In the genomic region with DNA sequence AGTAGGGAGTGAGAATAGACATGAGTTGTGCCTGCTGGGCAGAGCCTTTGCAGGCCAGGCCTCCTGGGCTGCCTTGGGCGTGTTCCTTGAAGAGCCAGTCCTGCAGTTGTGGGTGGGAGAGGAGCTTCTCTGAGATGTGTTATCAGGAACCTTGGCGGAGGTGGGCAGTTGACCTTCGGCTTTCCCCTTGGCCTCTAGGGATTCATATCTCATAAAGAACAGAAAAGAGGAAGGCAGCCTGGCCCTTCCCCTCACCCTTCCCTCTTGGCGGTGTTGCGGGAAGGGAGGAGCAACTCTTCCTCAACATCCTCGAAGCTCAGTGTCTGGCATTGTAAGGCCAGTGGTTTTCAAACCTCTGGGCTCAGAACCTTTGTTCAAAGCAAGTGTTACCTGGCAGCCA, we compare ENCODE assay signal across 1 cellular context.
TF ChIP-seq lines count a peak whose summit lies in the region.

No MANE protein-coding gene starts in this region.

TF ChIP-seq in WTC11, 78 proteins besides CTCF, POLR2A, EP300 and RAD21 (continued from another document):
- TF ChIP-seq, protein P1, sequence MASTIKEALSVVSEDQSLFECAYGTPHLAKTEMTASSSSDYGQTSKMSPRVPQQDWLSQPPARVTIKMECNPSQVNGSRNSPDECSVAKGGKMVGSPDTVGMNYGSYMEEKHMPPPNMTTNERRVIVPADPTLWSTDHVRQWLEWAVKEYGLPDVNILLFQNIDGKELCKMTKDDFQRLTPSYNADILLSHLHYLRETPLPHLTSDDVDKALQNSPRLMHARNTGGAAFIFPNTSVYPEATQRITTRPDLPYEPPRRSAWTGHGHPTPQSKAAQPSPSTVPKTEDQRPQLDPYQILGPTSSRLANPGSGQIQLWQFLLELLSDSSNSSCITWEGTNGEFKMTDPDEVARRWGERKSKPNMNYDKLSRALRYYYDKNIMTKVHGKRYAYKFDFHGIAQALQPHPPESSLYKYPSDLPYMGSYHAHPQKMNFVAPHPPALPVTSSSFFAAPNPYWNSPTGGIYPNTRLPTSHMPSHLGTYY (CRISPR knock-in tag; IDR thresholded peaks at IDR 0.05), result no peak
- TF ChIP-seq GTF2I (CRISPR knock-in tag; conservative IDR thresholded peaks at IDR 0.05) (no peak), ZNF416 (CRISPR knock-in tag; IDR thresholded peaks at IDR 0.05) (no peak), EMX1 (CRISPR knock-in tag; IDR thresholded peaks at IDR 0.05) (no peak), KAT7 (CRISPR knock-in tag; IDR thresholded peaks at IDR 0.05; ENCODE audit: borderline replicate concordance) (no peak), NFYB (CRISPR knock-in tag; conservative IDR thresholded peaks at IDR 0.05; ENCODE audit: low read depth) (no peak), TEAD1 (CRISPR knock-in tag; IDR thresholded peaks at IDR 0.05) (no peak), CBFB (CRISPR knock-in tag; IDR thresholded peaks at IDR 0.05; ENCODE audit: low read depth) (no peak)
- TF ChIP-seq, protein P2, sequence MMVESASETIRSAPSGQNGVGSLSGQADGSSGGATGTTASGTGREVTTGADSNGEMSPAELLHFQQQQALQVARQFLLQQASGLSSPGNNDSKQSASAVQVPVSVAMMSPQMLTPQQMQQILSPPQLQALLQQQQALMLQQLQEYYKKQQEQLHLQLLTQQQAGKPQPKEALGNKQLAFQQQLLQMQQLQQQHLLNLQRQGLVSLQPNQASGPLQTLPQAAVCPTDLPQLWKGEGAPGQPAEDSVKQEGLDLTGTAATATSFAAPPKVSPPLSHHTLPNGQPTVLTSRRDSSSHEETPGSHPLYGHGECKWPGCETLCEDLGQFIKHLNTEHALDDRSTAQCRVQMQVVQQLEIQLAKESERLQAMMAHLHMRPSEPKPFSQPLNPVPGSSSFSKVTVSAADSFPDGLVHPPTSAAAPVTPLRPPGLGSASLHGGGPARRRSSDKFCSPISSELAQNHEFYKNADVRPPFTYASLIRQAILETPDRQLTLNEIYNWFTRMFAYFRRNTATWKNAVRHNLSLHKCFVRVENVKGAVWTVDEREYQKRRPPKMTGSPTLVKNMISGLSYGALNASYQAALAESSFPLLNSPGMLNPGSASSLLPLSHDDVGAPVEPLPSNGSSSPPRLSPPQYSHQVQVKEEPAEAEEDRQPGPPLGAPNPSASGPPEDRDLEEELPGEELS (CRISPR knock-in tag; IDR thresholded peaks at IDR 0.05), result no peak
- TF ChIP-seq, protein P3, sequence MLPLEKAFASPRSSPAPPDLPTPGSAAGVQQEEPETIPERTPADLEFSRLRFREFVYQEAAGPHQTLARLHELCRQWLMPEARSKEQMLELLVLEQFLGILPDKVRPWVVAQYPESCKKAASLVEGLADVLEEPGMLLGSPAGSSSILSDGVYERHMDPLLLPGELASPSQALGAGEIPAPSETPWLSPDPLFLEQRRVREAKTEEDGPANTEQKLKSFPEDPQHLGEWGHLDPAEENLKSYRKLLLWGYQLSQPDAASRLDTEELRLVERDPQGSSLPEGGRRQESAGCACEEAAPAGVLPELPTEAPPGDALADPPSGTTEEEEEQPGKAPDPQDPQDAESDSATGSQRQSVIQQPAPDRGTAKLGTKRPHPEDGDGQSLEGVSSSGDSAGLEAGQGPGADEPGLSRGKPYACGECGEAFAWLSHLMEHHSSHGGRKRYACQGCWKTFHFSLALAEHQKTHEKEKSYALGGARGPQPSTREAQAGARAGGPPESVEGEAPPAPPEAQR (CRISPR knock-in tag; IDR thresholded peaks at IDR 0.05), result no peak
